8 cellular contexts compared by ENCODE assay signal in the genomic region with DNA sequence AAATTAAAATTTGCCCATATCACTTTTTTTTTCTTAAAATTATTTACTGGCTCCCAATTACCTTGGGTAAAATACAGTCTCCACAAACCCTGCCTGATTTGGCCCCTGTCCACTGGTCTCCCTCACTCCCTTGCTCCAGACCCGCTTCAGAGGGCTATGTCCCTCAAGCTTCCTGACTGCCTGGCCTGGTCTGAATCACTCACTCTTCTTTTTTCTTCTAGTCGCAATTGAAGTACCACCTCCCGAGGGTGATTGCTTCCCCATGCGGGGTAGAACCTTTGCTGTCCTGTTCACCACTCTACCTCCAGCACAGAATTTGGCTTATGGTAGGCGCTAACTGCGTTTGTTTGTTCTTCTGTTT. TPM values are rescaled to one million over a fixed set of nuclear protein-coding genes. Genes with fewer than 3 reads are reported as not detected.
A peak's percentile ranks its signal among the peaks of the same experiment; 100 is the strongest.
DNase-seq lines count a peak whose midpoint lies in the region; ATAC-seq, FAIRE-seq and TF ChIP-seq lines count a peak whose summit lies in the region.

No MANE protein-coding gene starts in this region.

- H3K9me3 ChIP-seq in DND-41 (ENCODE audit: insufficient read depth, low read length, severe bottlenecking) (no peaks in the 10 kb centered on the region), OCI-LY7 (ENCODE audit: low read length) (no peaks in the 10 kb centered on the region), pancreas (no peaks in the 10 kb centered on the region)

- POLR2A ChIA-PET in OCI-LY7 (lab: Charles Lee): interaction anchor here (0.6 to 1.3 kb wide), 5 partner anchors 13 to 178 kb away, joined by 3 to 5 read pairs (median 3); a partner anchor contains a TSS

- H3K9ac ChIP-seq in DND-41 (ENCODE audit: low read depth, low read length): peak overlapping the region; percentile 74

- CTCF ChIA-PET in OCI-LY7 (lab: Charles Lee; ENCODE audit: unreplicated experiment): interaction anchor here (1.0 kb wide), 2 partner anchors 17 to 34 kb away, joined by 4 to 5 read pairs; no protein-coding TSS in a partner anchor

- H3K36me3 ChIP-seq in DND-41 (ENCODE audit: insufficient read depth, low read length) (peaks cover 2% of the 10 kb centered on the region; the same call in 1 of the 2 replicates), OCI-LY7 (ENCODE audit: insufficient read depth, low read length) (no peaks in the 10 kb centered on the region), pancreas (peaks cover 0 to 4% (median 0%) of the 10 kb centered on the region in 3 donors)

- H2AFZ ChIP-seq in DND-41 (ENCODE audit: low read depth, low read length): peak overlapping the region; percentile 67
- peak overlapping the region; percentile 83 for H2AFZ ChIP-seq in OCI-LY7 (ENCODE audit: low read length)

- H4K20me1 ChIP-seq in DND-41 (ENCODE audit: insufficient read depth, low read length) (no peaks in the 10 kb centered on the region), OCI-LY7 (ENCODE audit: insufficient read depth, low read length) (no peaks in the 10 kb centered on the region)

- H3K27me3 ChIP-seq in DND-41 (ENCODE audit: insufficient read depth, low read length, poor library complexity) (no peaks in the 10 kb centered on the region), pancreas (no peaks in the 10 kb centered on the region)

- H3K9me2 ChIP-seq in OCI-LY7 (ENCODE audit: insufficient read depth, low read length): no peaks in the 10 kb centered on the region

- H3K27ac ChIP-seq in DND-41 (ENCODE audit: low read length) (peak overlapping the region; percentile 85), OCI-LY7 (ENCODE audit: low read depth, low read length, poor library complexity, severe bottlenecking) (peak overlapping the region; percentile 91), pancreas (peak overlapping the region; percentile 59 to 94 (median 80))

- H3K4me1 ChIP-seq in DND-41 (ENCODE audit: insufficient read depth, low read length) (peaks cover 25% of the 10 kb centered on the region), OCI-LY7 (ENCODE audit: insufficient read depth, low read length, poor library complexity, severe bottlenecking) (peaks cover 17% of the 10 kb centered on the region), pancreas (peaks cover 0 to 7% (median 5%) of the 10 kb centered on the region in 3 donors)

- H3K4me3 ChIP-seq in DND-41 (ENCODE audit: low read depth in 1 of 2, low read length in 2 of 2) (peak overlapping the region; percentile 77 to 80), OCI-LY7 (ENCODE audit: low read depth, low read length, poor library complexity, severe bottlenecking) (peak overlapping the region; percentile 89), epithelial cell of proximal tubule (ENCODE audit: low read depth, low read length) (peak overlapping the region; percentile 69), pancreas (peak overlapping the region; percentile 42 to 73 (median 57))

- no peak for ATAC-seq in DND-41 (ENCODE audit: insufficient read depth, low read depth)
- ATAC-seq in pancreas: peak in 2 of 4 donors; percentile 9 to 10

- intact Hi-C loops in OCI-LY7 (cut with micrococcal nuclease; ENCODE audit: unreplicated experiment) (loop anchor here (5.0 kb wide), 1 partner anchor 64 kb away; no protein-coding TSS in a partner anchor), pancreas (cut with DNase I) (no loop called here)

- FAIRE-seq in pancreas (lab: Jason Lieb, UNC): no peak

- TF ChIP-seq CTCF in DND-41 (IDR thresholded peaks at IDR 0.05; ENCODE audit: borderline replicate concordance, extremely low read depth, low read length, poor library complexity, severe bottlenecking): no peak
- no peak for TF ChIP-seq CTCF in OCI-LY7 (conservative IDR thresholded peaks at IDR 0.05; ENCODE audit: low read length)
- TF ChIP-seq CTCF in epithelial cell of proximal tubule (conservative IDR thresholded peaks at IDR 0.05; ENCODE audit: low read depth, low read length): no peak
- no peak for TF ChIP-seq CTCF in pancreas (IDR thresholded peaks at IDR 0.05)

- H3K4me2 ChIP-seq in DND-41 (ENCODE audit: insufficient read depth, low read length): peak overlapping the region; percentile 93
- peak overlapping the region; percentile 99 for H3K4me2 ChIP-seq in OCI-LY7 (ENCODE audit: low read length)

- 12 to 14% methylated on average over 6 of the region's 6 CpGs for WGBS in pancreas, 2 donors

- TSS peak; percentile 97 for BruUV-seq in OCI-LY7 (replicated peaks; lab: Mats Ljungman, UMichigan)

- H3K79me2 ChIP-seq in DND-41 (ENCODE audit: insufficient read depth, low read length) (no peaks in the 10 kb centered on the region), OCI-LY7 (ENCODE audit: insufficient read depth, low read depth, low read length) (0 out of 2 replicates have a peak, but pooled peaks cover 10% of the 10 kb centered on the region)

- DNase-seq in DND-41 (no peak), OCI-LY7 (ENCODE audit: low spot score) (no peak), epithelial cell of proximal tubule (ENCODE audit: low read depth) (no peak), pancreas (peak in 1 of 6 donors; percentile 13), islet precursor cell (no peak), DMS79 treated with DMSO at 0.1 percent for 48 hours (lab: John Stamatoyannopoulos, UW) (no peak), C1 segment of cervical spinal cord (lab: John Stamatoyannopoulos, UW) (no peak)
- no peak for DNase-seq in stimulated activated CD4-positive, alpha-beta T cell treated with anti-CD3 and anti-CD28 coated beads, Interleukin-15, amount 100 ng/mL, for 24 hours

RNA-seq across cellular contexts. Expression of a gene that starts 0.6 kb away (rescaled TPM):
- 4.5 and 8.7 TPM in 2 replicates for total RNA-seq in OCI-LY7 (2014; rRNA removed; shearing (Covaris generic))
- total RNA-seq in OCI-LY7 (2022): 9.2 and 12.4 TPM in 2 replicates
- total RNA-seq in epithelial cell of proximal tubule: 6.1 and 11.2 TPM in 2 replicates
- 10 to 100 TPM; 19.4 to 33.4 (median 23.1) TPM for total RNA-seq in pancreas
- polyA plus RNA-seq in pancreas: 10 to 100 TPM; 34.7 to 46.3 TPM

RNA-seq across cellular contexts. Expression of a gene that starts 11.4 kb away (rescaled TPM):
- total RNA-seq in OCI-LY7 (2014; rRNA removed; shearing (Covaris generic)): 5.8 and 6.5 TPM in 2 replicates
- total RNA-seq in OCI-LY7 (2022) (11.4 and 14.6 TPM in 2 replicates), epithelial cell of proximal tubule (29.4 and 53.3 TPM in 2 replicates), pancreas (10 to 100 TPM; 38.7 to 78.9 (median 45.0) TPM)
- polyA plus RNA-seq in pancreas: 10 to 100 TPM; 37.2 to 44.3 TPM

RNA-seq across cellular contexts. Expression of a gene that starts 20.2 kb away (rescaled TPM):
- total RNA-seq in OCI-LY7 (2014; rRNA removed; shearing (Covaris generic)): not detected in 2 replicates
- total RNA-seq in OCI-LY7 (2022) (not detected in 2 replicates), epithelial cell of proximal tubule (not detected in 2 replicates), pancreas (under 1 TPM in 3 of 6 donors, not detected in 3; 0.16 to 0.64 (median 0.23) TPM)
- 10 to 100 TPM in 1 of 2 donors, 1 to 10 TPM in 1; 3.0 to 11.7 TPM for polyA plus RNA-seq in pancreas

RNA-seq across cellular contexts. Expression of a gene that starts 23.3 kb away (rescaled TPM):
- 1.5 and 9.4 TPM in 2 replicates for total RNA-seq in OCI-LY7 (2014; rRNA removed; shearing (Covaris generic))
- total RNA-seq in OCI-LY7 (2022) (2.7 TPM in 2 replicates), epithelial cell of proximal tubule (0.07 TPM in 1 of 2 replicates, not detected in the other), pancreas (1 to 10 TPM in 1 of 6 donors, under 1 TPM in 5; 0.13 to 2.0 (median 0.30) TPM)
- polyA plus RNA-seq in pancreas: 1 to 10 TPM; 1.1 to 3.0 TPM

RNA-seq across cellular contexts. Expression of a gene that starts 41.9 kb away (rescaled TPM):
- 77.3 and 89.9 TPM in 2 replicates for total RNA-seq in OCI-LY7 (2014; rRNA removed; shearing (Covaris generic))
- 55.4 and 59.4 TPM in 2 replicates for total RNA-seq in OCI-LY7 (2022)
- total RNA-seq in epithelial cell of proximal tubule: 64.0 and 95.7 TPM in 2 replicates
- 10 to 100 TPM; 17.0 to 26.5 (median 24.3) TPM for total RNA-seq in pancreas
- 10 to 100 TPM; 54.4 to 75.2 TPM for polyA plus RNA-seq in pancreas
